In genomic region chr2:23590227-23590869, GRCh38 we compare ENCODE assay signal across 1 cellular context.
TF ChIP-seq lines count a peak whose summit lies in the region.

No MANE protein-coding gene starts in this region.

TF ChIP-seq in H1, 55 proteins besides CTCF, POLR2A, EP300 and RAD21 (continued from another document):
- TF ChIP-seq BCL11A (IDR thresholded peaks at IDR 0.05; ENCODE audit: low read depth in 2 of 2, low read length in 2 of 2) = no peak
